ENCODE assay signal across 24 cellular contexts in genomic region chr12:131701705-131702572, GRCh38. TPM values are rescaled to one million over a fixed set of nuclear protein-coding genes. Genes with fewer than 3 reads are reported as not detected.
DNase-seq lines count a peak whose midpoint lies in the region; ATAC-seq lines count a peak whose summit lies in the region.
"Had no signal": no experiment of that assay in that cellular context is flagged by ENCODE, and none has a peak within 500 bp of the region (broad histone marks: within the 10 kb centered on the region; RNA-seq: fewer than 3 reads in every experiment).

No MANE protein-coding gene starts in this region.

- no peak overlapping the region for H2AFZ ChIP-seq in neuronal stem cell (ENCODE audit: low read length)
- H2AFZ ChIP-seq: PC-9 had no signal

- peaks cover 0 to 5% of the 10 kb centered on the region in 2 donors for H3K9me3 ChIP-seq in neuronal stem cell (replicated peaks in 1 of 2; ENCODE audit: control insufficient read depth in 2 of 2, insufficient read depth in 1 of 2, low read depth in 1 of 2, low read length in 2 of 2)
- H3K9me3 ChIP-seq: SJCRH30 had no signal

- H3K4me3 ChIP-seq in H7 (ENCODE audit: insufficient read depth, low read depth, low read length) (no peak overlapping the region), neuronal stem cell (ENCODE audit: low read length in 2 of 2) (no peak overlapping the region)
- H3K4me3 ChIP-seq: BLaER1, MG63, PC-9, SJCRH30 had no signal

- no peak overlapping the region for H3K27ac ChIP-seq in neuronal stem cell (replicated peaks; ENCODE audit: low read length)
- H3K27ac ChIP-seq: 22Rv1, BLaER1, PC-9, SJCRH30 had no signal

- DNase-seq in activated CD8-positive, alpha-beta memory T cell treated with anti-CD3 and anti-CD28 coated beads for 24 hours: peak; percentile 37
- no peak for DNase-seq in activated CD8-positive, alpha-beta memory T cell treated with anti-CD3 and anti-CD28 coated beads, Interleukin-2, amount 50 U/mL, for 4 hours
- DNase-seq in H7 (peak; percentile 55), ecto neural progenitor cell (ENCODE audit: low spot score) (peak; percentile 34), neuronal stem cell (ENCODE audit: low spot score) (no peak), DMS53 (lab: John Stamatoyannopoulos, UW) (no peak)
- DNase-seq: CD4-positive, CD25-positive, alpha-beta regulatory T cell; DMS153; GOT3; KG1; MG63; NCI-H1417; NCI-H1694; NCI-H2029 treated with DMSO at 0.1 percent for 48 hours; NCI-H2227 treated with DMSO at 0.1 percent for 48 hours; NCI-H526 treated with DMSO at 0.1 percent for 48 hours; PC-9; SJCRH30 had no signal

- WGBS in neuronal stem cell (ENCODE audit: extremely low coverage in 2 of 2, insufficient read length in 2 of 2, insufficient replicate concordance in 1 of 2), 2 donors: no CpG with 5 or more reads among the region's 14 CpGs

- H3K79me1 ChIP-seq in neuronal stem cell (ENCODE audit: low read depth, low read length): no peaks in the 10 kb centered on the region

- no peak overlapping the region for H2BK5ac ChIP-seq in neuronal stem cell (ENCODE audit: low read length)

- no peak overlapping the region for H2BK12ac ChIP-seq in neuronal stem cell (ENCODE audit: low read length)

- H3K36me3 ChIP-seq in H7 (replicated peaks; ENCODE audit: control insufficient read depth, insufficient read depth, low read length) (no peaks in the 10 kb centered on the region), neuronal stem cell (replicated peaks in 1 of 2; ENCODE audit: control insufficient read depth in 2 of 2, insufficient read depth in 2 of 2, low read length in 2 of 2) (no peaks in the 10 kb centered on the region)
- H3K36me3 ChIP-seq: BLaER1, MG63, SJCRH30 had no signal

- H3K27me3 ChIP-seq in H7 (ENCODE audit: control insufficient read depth, insufficient read depth, low read length) (no peaks in the 10 kb centered on the region), neuronal stem cell (ENCODE audit: control insufficient read depth in 3 of 3, insufficient read depth in 3 of 3, low read depth in 1 of 3, low read length in 3 of 3) (no peaks in the 10 kb centered on the region)
- H3K27me3 ChIP-seq: BLaER1, SJCRH30 had no signal

- no peak overlapping the region for H4K91ac ChIP-seq in neuronal stem cell (ENCODE audit: low read depth, low read length, poor library complexity)

- H3K23ac ChIP-seq in neuronal stem cell (ENCODE audit: low read depth, low read length, poor library complexity): no peak overlapping the region

- H3K14ac ChIP-seq in neuronal stem cell (ENCODE audit: low read length): no peak overlapping the region

- peak overlapping the region; percentile 32 for H4K8ac ChIP-seq in neuronal stem cell (ENCODE audit: low read depth, low read length)

- no peak overlapping the region for H3K9ac ChIP-seq in neuronal stem cell (ENCODE audit: low read depth, low read length, poor library complexity)
- H3K9ac ChIP-seq: BLaER1 had no signal

- no peak overlapping the region for H2BK15ac ChIP-seq in neuronal stem cell (ENCODE audit: low read length)

- no peak overlapping the region for H2BK120ac ChIP-seq in neuronal stem cell (ENCODE audit: low read depth, low read length)

- no peak overlapping the region for H2AK5ac ChIP-seq in neuronal stem cell (ENCODE audit: low read depth, low read length)

- H3K18ac ChIP-seq in neuronal stem cell (ENCODE audit: low read length): no peak overlapping the region

- ATAC-seq in HG02840 (IDR thresholded peaks at IDR 0.05; ENCODE audit: low FRiP score, unreplicated experiment): no peak
- no peak for ATAC-seq in HG03097 (IDR thresholded peaks at IDR 0.05; ENCODE audit: low FRiP score, unreplicated experiment)
- ATAC-seq: Right ventricle myocardium inferior, SK-N-SH treated with all-trans-retinoic acid at 6 μM for 48 hours had no signal

- peaks cover 0 to 2% of the 10 kb centered on the region in 2 donors for H3K4me1 ChIP-seq in neuronal stem cell (ENCODE audit: control insufficient read depth in 2 of 2, insufficient read depth in 1 of 2, low read depth in 1 of 2, low read length in 2 of 2)
- H3K4me1 ChIP-seq: BLaER1, SJCRH30 had no signal

- H3K4ac ChIP-seq in neuronal stem cell (ENCODE audit: low read length): no peak overlapping the region

- no peak overlapping the region for H3K4me2 ChIP-seq in neuronal stem cell (ENCODE audit: insufficient read depth, low read length, poor library complexity, severe bottlenecking)
- H3K4me2 ChIP-seq: BLaER1, PC-9 had no signal

RNA-seq across cellular contexts. Expression of gene SFSWAP, which starts 9.0 kb away (rescaled TPM):
- 33.4 and 43.2 TPM in 2 replicates for total RNA-seq in H7 (2014; rRNA removed; shearing (Covaris generic))
- polyA plus RNA-seq in neuronal stem cell (2013, experiment 1 of 2): 48.1 TPM
- polyA plus RNA-seq in neuronal stem cell (2013, experiment 2 of 2): 50.5 TPM

Comparison
In these comparisons a context has a peak if more than half of its experiments do, and no peak if none do; other contexts are left out.
1. DNase-seq: peak in activated CD8-positive, alpha-beta memory T cell treated with anti-CD3 and anti-CD28 coated beads for 24 hours (single experiment), H7 (single experiment) and ecto neural progenitor cell (single experiment); none in activated CD8-positive, alpha-beta memory T cell treated with anti-CD3 and anti-CD28 coated beads, Interleukin-2, amount 50 U/mL, for 4 hours (single experiment), neuronal stem cell (single experiment) and DMS53 (single experiment).